Comparison of ENCODE assay signal across 11 cellular contexts in the genomic region with DNA sequence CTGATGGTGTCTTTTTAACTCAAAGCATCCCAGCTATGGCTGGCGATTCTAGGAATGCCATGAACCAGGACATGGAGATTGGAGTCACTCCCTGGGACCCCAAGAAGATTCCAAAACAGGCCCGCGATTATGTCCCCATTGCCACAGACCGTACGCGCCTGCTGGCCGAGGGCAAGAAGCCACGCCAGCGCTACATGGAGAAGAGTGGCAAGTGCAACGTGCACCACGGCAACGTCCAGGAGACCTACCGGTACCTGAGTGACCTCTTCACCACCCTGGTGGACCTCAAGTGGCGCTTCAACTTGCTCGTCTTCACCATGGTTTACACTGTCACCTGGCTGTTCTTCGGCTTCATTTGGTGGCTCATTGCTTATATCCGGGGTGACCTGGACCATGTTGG. TPM values are rescaled to one million over a fixed set of nuclear protein-coding genes. Genes with fewer than 3 reads are reported as not detected.
"Had no signal": no experiment of that assay in that cellular context is flagged by ENCODE, and none has a peak within 500 bp of the region (broad histone marks: within the 10 kb centered on the region; RNA-seq: fewer than 3 reads in every experiment).

No MANE protein-coding gene starts in this region.

- H3K36me3 ChIP-seq: HAP-1 had no signal

- H3K4me3 ChIP-seq: GM23248, HAP-1, K562 had no signal

- DNase-seq: GM23248, GOT3, H7, HFFc6 had no signal

- H3K27ac ChIP-seq: GM23248, HL-60 had no signal

- H3K4me1 ChIP-seq: HAP-1 had no signal

- ATAC-seq: HCT116, HepG2, K562 had no signal

- H3K4me3 Mint-ChIP-seq: HFFc6 had no signal

- H3K27ac Mint-ChIP-seq: HFFc6 had no signal

- H3K9me3 ChIP-seq: HAP-1 had no signal

- FAIRE-seq: HepG2, K562 had no signal

RNA-seq across cellular contexts. Expression of gene KCNJ5, which starts 20.1 kb away (rescaled TPM):
- total RNA-seq: H4, HepG2, HFFc6, HT1080 had no signal

RNA-seq across cellular contexts. Expression of gene TP53AIP1, which starts 31.4 kb away (rescaled TPM):
- total RNA-seq: GM23248, H4, HFFc6, HT1080, K562 had no signal

RNA-seq across cellular contexts. Expression of gene KCNJ1, which starts 44.1 kb away (rescaled TPM):
- total RNA-seq: GM23248, H4, HepG2, HFFc6, HT1080, K562 had no signal
